ENCODE assay signal across 1 cellular context in genomic region chr11:45414082-45414481, GRCh38.
TF ChIP-seq lines count a peak whose summit lies in the region.

No MANE protein-coding gene starts in this region.

TF ChIP-seq in GM23338, 12 proteins besides CTCF, POLR2A, EP300 and RAD21 (continued from another document):
- TF ChIP-seq, protein P1, sequence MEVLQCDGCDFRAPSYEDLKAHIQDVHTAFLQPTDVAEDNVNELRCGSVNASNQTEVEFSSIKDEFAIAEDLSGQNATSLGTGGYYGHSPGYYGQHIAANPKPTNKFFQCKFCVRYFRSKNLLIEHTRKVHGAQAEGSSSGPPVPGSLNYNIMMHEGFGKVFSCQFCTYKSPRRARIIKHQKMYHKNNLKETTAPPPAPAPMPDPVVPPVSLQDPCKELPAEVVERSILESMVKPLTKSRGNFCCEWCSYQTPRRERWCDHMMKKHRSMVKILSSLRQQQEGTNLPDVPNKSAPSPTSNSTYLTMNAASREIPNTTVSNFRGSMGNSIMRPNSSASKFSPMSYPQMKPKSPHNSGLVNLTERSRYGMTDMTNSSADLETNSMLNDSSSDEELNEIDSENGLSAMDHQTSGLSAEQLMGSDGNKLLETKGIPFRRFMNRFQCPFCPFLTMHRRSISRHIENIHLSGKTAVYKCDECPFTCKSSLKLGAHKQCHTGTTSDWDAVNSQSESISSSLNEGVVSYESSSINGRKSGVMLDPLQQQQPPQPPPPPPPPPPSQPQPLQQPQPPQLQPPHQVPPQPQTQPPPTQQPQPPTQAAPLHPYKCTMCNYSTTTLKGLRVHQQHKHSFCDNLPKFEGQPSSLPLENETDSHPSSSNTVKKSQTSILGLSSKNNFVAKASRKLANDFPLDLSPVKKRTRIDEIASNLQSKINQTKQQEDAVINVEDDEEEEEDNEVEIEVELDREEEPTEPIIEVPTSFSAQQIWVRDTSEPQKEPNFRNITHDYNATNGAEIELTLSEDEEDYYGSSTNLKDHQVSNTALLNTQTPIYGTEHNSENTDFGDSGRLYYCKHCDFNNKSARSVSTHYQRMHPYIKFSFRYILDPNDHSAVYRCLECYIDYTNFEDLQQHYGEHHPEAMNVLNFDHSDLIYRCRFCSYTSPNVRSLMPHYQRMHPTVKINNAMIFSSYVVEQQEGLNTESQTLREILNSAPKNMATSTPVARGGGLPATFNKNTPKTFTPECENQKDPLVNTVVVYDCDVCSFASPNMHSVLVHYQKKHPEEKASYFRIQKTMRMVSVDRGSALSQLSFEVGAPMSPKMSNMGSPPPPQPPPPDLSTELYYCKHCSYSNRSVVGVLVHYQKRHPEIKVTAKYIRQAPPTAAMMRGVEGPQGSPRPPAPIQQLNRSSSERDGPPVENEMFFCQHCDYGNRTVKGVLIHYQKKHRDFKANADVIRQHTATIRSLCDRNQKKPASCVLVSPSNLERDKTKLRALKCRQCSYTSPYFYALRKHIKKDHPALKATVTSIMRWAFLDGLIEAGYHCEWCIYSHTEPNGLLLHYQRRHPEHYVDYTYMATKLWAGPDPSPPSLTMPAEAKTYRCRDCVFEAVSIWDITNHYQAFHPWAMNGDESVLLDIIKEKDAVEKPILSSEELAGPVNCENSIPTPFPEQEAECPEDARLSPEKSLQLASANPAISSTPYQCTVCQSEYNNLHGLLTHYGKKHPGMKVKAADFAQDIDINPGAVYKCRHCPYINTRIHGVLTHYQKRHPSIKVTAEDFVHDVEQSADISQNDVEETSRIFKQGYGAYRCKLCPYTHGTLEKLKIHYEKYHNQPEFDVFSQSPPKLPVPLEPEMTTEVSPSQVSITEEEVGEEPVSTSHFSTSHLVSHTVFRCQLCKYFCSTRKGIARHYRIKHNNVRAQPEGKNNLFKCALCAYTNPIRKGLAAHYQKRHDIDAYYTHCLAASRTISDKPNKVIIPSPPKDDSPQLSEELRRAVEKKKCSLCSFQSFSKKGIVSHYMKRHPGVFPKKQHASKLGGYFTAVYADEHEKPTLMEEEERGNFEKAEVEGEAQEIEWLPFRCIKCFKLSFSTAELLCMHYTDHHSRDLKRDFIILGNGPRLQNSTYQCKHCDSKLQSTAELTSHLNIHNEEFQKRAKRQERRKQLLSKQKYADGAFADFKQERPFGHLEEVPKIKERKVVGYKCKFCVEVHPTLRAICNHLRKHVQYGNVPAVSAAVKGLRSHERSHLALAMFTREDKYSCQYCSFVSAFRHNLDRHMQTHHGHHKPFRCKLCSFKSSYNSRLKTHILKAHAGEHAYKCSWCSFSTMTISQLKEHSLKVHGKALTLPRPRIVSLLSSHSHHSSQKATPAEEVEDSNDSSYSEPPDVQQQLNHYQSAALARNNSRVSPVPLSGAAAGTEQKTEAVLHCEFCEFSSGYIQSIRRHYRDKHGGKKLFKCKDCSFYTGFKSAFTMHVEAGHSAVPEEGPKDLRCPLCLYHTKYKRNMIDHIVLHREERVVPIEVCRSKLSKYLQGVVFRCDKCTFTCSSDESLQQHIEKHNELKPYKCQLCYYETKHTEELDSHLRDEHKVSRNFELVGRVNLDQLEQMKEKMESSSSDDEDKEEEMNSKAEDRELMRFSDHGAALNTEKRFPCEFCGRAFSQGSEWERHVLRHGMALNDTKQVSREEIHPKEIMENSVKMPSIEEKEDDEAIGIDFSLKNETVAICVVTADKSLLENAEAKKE (CRISPR knock-in tag; IDR thresholded peaks at IDR 0.05), result no peak
- TF ChIP-seq POLR2AphosphoS5 (IDR thresholded peaks at IDR 0.05; ENCODE audit: low read depth) (no peak), ZNF114 (CRISPR knock-in tag; IDR thresholded peaks at IDR 0.05) (no peak), STAT1 (IDR thresholded peaks at IDR 0.05; ENCODE audit: unreplicated experiment) (no peak), JUNB (IDR thresholded peaks at IDR 0.05; ENCODE audit: unreplicated experiment) (no peak), EZH2 (IDR thresholded peaks at IDR 0.05; ENCODE audit: low read depth, unreplicated experiment) (no peak), ZNF331 (CRISPR knock-in tag; IDR thresholded peaks at IDR 0.05; ENCODE audit: low read depth) (no peak), NANOG (IDR thresholded peaks at IDR 0.05; ENCODE audit: borderline replicate concordance) (no peak), EZH2phosphoT487 (IDR thresholded peaks at IDR 0.05; ENCODE audit: unreplicated experiment) (no peak), CREB1 (CRISPR knock-in tag; IDR thresholded peaks at IDR 0.05; ENCODE audit: low read depth) (no peak)
- TF ChIP-seq, protein P2, sequence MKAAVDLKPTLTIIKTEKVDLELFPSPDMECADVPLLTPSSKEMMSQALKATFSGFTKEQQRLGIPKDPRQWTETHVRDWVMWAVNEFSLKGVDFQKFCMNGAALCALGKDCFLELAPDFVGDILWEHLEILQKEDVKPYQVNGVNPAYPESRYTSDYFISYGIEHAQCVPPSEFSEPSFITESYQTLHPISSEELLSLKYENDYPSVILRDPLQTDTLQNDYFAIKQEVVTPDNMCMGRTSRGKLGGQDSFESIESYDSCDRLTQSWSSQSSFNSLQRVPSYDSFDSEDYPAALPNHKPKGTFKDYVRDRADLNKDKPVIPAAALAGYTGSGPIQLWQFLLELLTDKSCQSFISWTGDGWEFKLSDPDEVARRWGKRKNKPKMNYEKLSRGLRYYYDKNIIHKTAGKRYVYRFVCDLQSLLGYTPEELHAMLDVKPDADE (IDR thresholded peaks at IDR 0.05), result no peak
